Comparison of ENCODE assay signal across 1 cellular context in the genomic region with DNA sequence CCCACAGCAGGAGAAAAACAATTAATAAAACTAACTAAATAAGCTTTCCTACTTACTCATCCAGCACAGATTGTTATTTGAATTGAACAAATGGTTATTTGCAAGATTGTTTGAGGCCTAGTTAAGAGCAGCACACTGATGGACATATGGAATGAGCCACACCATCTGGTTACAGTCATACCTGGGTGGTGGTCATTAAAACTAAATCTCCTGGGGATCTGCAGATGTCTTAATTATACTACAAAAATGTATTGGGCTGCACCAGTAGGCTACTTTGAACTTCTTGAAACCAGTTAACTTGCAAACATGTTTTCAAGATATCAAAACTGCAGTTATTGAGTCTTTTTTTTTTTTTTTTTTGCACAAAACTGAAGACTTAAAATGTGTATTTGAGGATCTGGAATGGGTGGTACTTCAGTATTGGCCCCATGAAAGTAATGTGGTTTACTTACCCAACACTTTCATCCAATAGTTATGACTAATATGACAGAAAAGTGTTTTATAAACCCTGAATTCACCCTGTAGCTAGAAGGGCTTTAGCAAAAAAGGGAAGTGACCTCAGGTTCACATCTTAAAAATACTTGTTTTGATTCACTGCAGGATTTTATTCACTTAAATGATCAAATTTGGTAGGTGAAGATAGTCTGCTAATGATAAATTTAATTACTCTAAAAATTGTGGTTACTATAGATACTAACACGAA.
TF ChIP-seq lines count a peak whose summit lies in the region.

No MANE protein-coding gene starts in this region.

TF ChIP-seq in GM12878, 131 proteins besides CTCF, POLR2A, EP300 and RAD21 (continued from another document and continues in another):
- TF ChIP-seq ATF7 (IDR thresholded peaks at IDR 0.05; ENCODE audit: low read depth) (peak; percentile 85), JUNB (IDR thresholded peaks at IDR 0.05) (peak; percentile 86), TCF12 (IDR thresholded peaks at IDR 0.05; ENCODE audit: low read depth, low read length) (peak; percentile 70), CBFB (IDR thresholded peaks at IDR 0.05; ENCODE audit: low read depth) (peak; percentile 48; the same call in 1 of the 2 replicates), RFX5 (IDR thresholded peaks at IDR 0.05; ENCODE audit: low read depth, low read length) (no peak), SKIL (IDR thresholded peaks at IDR 0.05; ENCODE audit: low read depth, poor library complexity, severe bottlenecking) (no peak), SUZ12 (IDR thresholded peaks at IDR 0.05; ENCODE audit: unreplicated experiment) (no peak), SP1 (IDR thresholded peaks at IDR 0.05; ENCODE audit: low read depth, low read length) (no peak), CEBPB (IDR thresholded peaks at IDR 0.05; ENCODE audit: borderline replicate concordance in 1 of 2, low read depth in 2 of 2, low read length in 2 of 2) (no peak), IKZF1 (conservative IDR thresholded peaks at IDR 0.05) (peak; percentile 62), NFIC (IDR thresholded peaks at IDR 0.05; ENCODE audit: low read depth, low read length) (peak; percentile 92), CBX5 (IDR thresholded peaks at IDR 0.05; ENCODE audit: low read depth) (no peak), FOXM1 (IDR thresholded peaks at IDR 0.05; ENCODE audit: low read depth, low read length) (peak; percentile 88; the same call in 1 of the 2 replicates), FOXK2 (IDR thresholded peaks at IDR 0.05) (no peak), EED (IDR thresholded peaks at IDR 0.05; ENCODE audit: low read depth) (no peak), SREBF1 (IDR thresholded peaks at IDR 0.05; ENCODE audit: low read length) (no peak), SPI1 (IDR thresholded peaks at IDR 0.05; ENCODE audit: borderline replicate concordance, insufficient read depth, low read depth, low read length) (peak; percentile 97), ZNF24 (IDR thresholded peaks at IDR 0.05) (no peak), RUNX3 (IDR thresholded peaks at IDR 0.05; ENCODE audit: low read length) (peak; percentile 94), GABPA (IDR thresholded peaks at IDR 0.05; ENCODE audit: low read depth) (0 out of 2 replicates have a peak, but pooled peaks have one; percentile 19), SMC3 (IDR thresholded peaks at IDR 0.05; ENCODE audit: borderline replicate concordance, low read length) (no peak), ESRRA (IDR thresholded peaks at IDR 0.05; ENCODE audit: low read length) (no peak), BCLAF1 (IDR thresholded peaks at IDR 0.05) (no peak), RELB (IDR thresholded peaks at IDR 0.05; ENCODE audit: low read depth) (peak; percentile 54; the same call in 1 of the 2 replicates), CBX3 (IDR thresholded peaks at IDR 0.05; ENCODE audit: borderline replicate concordance, low read depth) (no peak), MEF2A (IDR thresholded peaks at IDR 0.05; ENCODE audit: insufficient read depth, low read depth, low read length) (peak; percentile 59; the same call in 1 of the 2 replicates), PAX5 (IDR thresholded peaks at IDR 0.05; ENCODE audit: borderline replicate concordance, low read depth, low read length) (no peak), ZNF207 (IDR thresholded peaks at IDR 0.05; ENCODE audit: borderline replicate concordance) (no peak)
- TF ChIP-seq, protein P1, sequence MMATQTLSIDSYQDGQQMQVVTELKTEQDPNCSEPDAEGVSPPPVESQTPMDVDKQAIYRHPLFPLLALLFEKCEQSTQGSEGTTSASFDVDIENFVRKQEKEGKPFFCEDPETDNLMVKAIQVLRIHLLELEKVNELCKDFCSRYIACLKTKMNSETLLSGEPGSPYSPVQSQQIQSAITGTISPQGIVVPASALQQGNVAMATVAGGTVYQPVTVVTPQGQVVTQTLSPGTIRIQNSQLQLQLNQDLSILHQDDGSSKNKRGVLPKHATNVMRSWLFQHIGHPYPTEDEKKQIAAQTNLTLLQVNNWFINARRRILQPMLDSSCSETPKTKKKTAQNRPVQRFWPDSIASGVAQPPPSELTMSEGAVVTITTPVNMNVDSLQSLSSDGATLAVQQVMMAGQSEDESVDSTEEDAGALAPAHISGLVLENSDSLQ (IDR thresholded peaks at IDR 0.05), result 0 out of 2 replicates have a peak, but pooled peaks have one; percentile 19
- TF ChIP-seq, protein P2, sequence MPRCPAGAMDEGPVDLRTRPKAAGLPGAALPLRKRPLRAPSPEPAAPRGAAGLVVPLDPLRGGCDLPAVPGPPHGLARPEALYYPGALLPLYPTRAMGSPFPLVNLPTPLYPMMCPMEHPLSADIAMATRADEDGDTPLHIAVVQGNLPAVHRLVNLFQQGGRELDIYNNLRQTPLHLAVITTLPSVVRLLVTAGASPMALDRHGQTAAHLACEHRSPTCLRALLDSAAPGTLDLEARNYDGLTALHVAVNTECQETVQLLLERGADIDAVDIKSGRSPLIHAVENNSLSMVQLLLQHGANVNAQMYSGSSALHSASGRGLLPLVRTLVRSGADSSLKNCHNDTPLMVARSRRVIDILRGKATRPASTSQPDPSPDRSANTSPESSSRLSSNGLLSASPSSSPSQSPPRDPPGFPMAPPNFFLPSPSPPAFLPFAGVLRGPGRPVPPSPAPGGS (IDR thresholded peaks at IDR 0.05; ENCODE audit: borderline replicate concordance, insufficient read depth, low read depth, low read length, poor library complexity, severe bottlenecking), result no peak
- TF ChIP-seq, protein P3, sequence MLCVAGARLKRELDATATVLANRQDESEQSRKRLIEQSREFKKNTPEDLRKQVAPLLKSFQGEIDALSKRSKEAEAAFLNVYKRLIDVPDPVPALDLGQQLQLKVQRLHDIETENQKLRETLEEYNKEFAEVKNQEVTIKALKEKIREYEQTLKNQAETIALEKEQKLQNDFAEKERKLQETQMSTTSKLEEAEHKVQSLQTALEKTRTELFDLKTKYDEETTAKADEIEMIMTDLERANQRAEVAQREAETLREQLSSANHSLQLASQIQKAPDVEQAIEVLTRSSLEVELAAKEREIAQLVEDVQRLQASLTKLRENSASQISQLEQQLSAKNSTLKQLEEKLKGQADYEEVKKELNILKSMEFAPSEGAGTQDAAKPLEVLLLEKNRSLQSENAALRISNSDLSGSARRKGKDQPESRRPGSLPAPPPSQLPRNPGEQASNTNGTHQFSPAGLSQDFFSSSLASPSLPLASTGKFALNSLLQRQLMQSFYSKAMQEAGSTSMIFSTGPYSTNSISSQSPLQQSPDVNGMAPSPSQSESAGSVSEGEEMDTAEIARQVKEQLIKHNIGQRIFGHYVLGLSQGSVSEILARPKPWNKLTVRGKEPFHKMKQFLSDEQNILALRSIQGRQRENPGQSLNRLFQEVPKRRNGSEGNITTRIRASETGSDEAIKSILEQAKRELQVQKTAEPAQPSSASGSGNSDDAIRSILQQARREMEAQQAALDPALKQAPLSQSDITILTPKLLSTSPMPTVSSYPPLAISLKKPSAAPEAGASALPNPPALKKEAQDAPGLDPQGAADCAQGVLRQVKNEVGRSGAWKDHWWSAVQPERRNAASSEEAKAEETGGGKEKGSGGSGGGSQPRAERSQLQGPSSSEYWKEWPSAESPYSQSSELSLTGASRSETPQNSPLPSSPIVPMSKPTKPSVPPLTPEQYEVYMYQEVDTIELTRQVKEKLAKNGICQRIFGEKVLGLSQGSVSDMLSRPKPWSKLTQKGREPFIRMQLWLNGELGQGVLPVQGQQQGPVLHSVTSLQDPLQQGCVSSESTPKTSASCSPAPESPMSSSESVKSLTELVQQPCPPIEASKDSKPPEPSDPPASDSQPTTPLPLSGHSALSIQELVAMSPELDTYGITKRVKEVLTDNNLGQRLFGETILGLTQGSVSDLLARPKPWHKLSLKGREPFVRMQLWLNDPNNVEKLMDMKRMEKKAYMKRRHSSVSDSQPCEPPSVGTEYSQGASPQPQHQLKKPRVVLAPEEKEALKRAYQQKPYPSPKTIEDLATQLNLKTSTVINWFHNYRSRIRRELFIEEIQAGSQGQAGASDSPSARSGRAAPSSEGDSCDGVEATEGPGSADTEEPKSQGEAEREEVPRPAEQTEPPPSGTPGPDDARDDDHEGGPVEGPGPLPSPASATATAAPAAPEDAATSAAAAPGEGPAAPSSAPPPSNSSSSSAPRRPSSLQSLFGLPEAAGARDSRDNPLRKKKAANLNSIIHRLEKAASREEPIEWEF (IDR thresholded peaks at IDR 0.05; ENCODE audit: insufficient replicate concordance, low read depth, low read length), result no peak
- TF ChIP-seq, protein P4, sequence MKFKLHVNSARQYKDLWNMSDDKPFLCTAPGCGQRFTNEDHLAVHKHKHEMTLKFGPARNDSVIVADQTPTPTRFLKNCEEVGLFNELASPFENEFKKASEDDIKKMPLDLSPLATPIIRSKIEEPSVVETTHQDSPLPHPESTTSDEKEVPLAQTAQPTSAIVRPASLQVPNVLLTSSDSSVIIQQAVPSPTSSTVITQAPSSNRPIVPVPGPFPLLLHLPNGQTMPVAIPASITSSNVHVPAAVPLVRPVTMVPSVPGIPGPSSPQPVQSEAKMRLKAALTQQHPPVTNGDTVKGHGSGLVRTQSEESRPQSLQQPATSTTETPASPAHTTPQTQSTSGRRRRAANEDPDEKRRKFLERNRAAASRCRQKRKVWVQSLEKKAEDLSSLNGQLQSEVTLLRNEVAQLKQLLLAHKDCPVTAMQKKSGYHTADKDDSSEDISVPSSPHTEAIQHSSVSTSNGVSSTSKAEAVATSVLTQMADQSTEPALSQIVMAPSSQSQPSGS (IDR thresholded peaks at IDR 0.05; ENCODE audit: low read length), result peak; percentile 80
- TF ChIP-seq, protein P5, sequence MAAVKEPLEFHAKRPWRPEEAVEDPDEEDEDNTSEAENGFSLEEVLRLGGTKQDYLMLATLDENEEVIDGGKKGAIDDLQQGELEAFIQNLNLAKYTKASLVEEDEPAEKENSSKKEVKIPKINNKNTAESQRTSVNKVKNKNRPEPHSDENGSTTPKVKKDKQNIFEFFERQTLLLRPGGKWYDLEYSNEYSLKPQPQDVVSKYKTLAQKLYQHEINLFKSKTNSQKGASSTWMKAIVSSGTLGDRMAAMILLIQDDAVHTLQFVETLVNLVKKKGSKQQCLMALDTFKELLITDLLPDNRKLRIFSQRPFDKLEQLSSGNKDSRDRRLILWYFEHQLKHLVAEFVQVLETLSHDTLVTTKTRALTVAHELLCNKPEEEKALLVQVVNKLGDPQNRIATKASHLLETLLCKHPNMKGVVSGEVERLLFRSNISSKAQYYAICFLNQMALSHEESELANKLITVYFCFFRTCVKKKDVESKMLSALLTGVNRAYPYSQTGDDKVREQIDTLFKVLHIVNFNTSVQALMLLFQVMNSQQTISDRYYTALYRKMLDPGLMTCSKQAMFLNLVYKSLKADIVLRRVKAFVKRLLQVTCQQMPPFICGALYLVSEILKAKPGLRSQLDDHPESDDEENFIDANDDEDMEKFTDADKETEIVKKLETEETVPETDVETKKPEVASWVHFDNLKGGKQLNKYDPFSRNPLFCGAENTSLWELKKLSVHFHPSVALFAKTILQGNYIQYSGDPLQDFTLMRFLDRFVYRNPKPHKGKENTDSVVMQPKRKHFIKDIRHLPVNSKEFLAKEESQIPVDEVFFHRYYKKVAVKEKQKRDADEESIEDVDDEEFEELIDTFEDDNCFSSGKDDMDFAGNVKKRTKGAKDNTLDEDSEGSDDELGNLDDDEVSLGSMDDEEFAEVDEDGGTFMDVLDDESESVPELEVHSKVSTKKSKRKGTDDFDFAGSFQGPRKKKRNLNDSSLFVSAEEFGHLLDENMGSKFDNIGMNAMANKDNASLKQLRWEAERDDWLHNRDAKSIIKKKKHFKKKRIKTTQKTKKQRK (IDR thresholded peaks at IDR 0.05; ENCODE audit: low read depth, low read length), result no peak
